In the genomic region with DNA sequence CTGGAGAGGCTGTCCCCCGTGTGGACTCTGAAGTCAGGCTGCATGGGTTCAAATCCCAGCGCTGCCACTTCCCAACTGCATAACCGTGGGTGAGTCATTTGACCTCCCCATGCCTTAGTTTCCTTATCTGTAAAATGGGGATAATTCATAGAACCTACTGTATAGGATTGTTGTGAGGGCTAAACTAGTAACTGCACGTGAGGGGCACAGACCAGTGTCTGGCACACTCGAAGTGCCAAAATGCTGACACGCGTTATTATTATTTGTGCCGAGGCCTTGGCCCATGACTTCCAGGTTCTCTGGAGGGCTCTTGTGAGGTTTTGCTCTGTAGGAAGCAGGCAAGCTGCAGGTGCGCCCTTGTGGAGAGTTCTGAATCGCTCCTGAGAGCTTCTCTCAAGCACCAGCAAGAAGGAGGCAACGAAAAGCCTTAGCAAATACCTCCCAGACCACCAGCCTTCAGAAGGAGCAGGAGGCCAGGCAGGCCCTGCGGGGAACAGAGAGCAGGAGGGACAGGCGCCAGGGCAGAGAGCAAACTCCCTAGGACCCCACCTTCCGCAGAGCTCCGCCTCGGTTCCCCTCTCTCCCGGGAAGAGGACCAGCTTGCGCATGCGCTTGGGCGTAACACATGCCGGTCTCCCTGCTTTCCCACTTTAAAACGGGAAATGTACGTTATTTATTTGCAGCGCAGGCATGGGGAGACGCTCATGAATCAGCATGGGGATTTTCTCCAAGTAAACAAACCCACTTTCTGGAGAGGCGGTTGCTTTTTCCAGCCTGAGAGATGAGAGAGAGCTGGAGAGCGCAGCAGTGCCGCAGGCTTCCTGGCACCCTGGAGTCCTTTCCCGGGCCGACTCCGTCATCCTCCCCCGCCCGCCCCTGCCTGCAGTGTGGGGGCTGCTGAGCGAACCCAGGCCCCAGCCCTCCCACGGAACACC, we compare ENCODE assay signal across 10 cellular contexts. TPM values are rescaled to one million over a fixed set of nuclear protein-coding genes. Genes with fewer than 3 reads are reported as not detected.
DNase-seq lines count a peak whose midpoint lies in the region; ATAC-seq and TF ChIP-seq lines count a peak whose summit lies in the region.
"Had no signal": no experiment of that assay in that cellular context is flagged by ENCODE, and none has a peak within 500 bp of the region (broad histone marks: within the 10 kb centered on the region; RNA-seq: fewer than 3 reads in every experiment).

No MANE protein-coding gene starts in this region.

- H3K4me1 ChIP-seq in stomach = peaks cover 0 to 14% (median 0%) of the 10 kb centered on the region in 4 donors

- TF ChIP-seq EP300 in stomach (IDR thresholded peaks at IDR 0.05) = no peak

- peak overlapping the region; percentile 3 to 25 (median 18) for H3K4me3 ChIP-seq in stomach

- H3K36me3 ChIP-seq in stomach = no peaks in the 10 kb centered on the region

- no peak for TF ChIP-seq CTCF in stomach (IDR thresholded peaks at IDR 0.05)

- no peaks in the 10 kb centered on the region for H3K9me3 ChIP-seq in stomach

- no peak for TF ChIP-seq POLR2A in stomach (IDR thresholded peaks at IDR 0.05)

- peaks cover 0 to 22% (median 7%) of the 10 kb centered on the region in 3 donors for H3K27me3 ChIP-seq in stomach

- WGBS in stomach, 5 donors = 20 to 24% (median 21%) methylated on average over 32 to 35 of the region's 35 CpGs

- peak overlapping the region in 3 of 5 donors; percentile 47 to 64 (median 48) for H3K27ac ChIP-seq in stomach
- H3K27ac ChIP-seq: KMS-11 had no signal

- intact Hi-C loops in stomach (cut with DNase I; ENCODE audit: low total_unique reads) = no loop called here

- peak; percentile 20 for DNase-seq in M059J (ENCODE audit: low read depth)
- peak; percentile 70 for DNase-seq in ecto neural progenitor cell (ENCODE audit: low spot score)
- DNase-seq in kidney glomerular epithelial cell (lab: John Stamatoyannopoulos, UW) = peak; percentile 47
- DNase-seq in stomach = no peak
- no peak for DNase-seq in activated naive CD4-positive, alpha-beta T cell treated with Interleukin-2 at 50 U/mL for 16 hours
- DNase-seq in ureter (ENCODE audit: low spot score) = no peak
- DNase-seq in HCEC 1CT = no peak
- DNase-seq: SW 1271 had no signal

- no peak for ATAC-seq in GM18873 (IDR thresholded peaks at IDR 0.05; ENCODE audit: low FRiP score, unreplicated experiment)

RNA-seq across cellular contexts. Expression of a gene that starts 39.6 kb away (rescaled TPM):
- not detected in 2 replicates for total RNA-seq in M059J (2014; rRNA removed; shearing (Covaris generic))
- total RNA-seq in stomach (1 to 10 TPM in 1 of 5 donors, under 1 TPM in 1, not detected in 3; 0.14 to 2.6 TPM), ureter (not detected)
- under 1 TPM in 2 of 3 donors, not detected in 1; 0.06 to 0.25 TPM for polyA plus RNA-seq in stomach

Comparison
In these comparisons a context has a peak if more than half of its experiments do, and no peak if none do; other contexts are left out.
1. DNase-seq: peak in M059J (single experiment), ecto neural progenitor cell (single experiment) and kidney glomerular epithelial cell (single experiment); none in stomach (single experiment), activated naive CD4-positive, alpha-beta T cell treated with Interleukin-2 at 50 U/mL for 16 hours (single experiment), ureter (single experiment) and HCEC 1CT (single experiment).